Comparison of ENCODE assay signal across 13 cellular contexts in the genomic region with DNA sequence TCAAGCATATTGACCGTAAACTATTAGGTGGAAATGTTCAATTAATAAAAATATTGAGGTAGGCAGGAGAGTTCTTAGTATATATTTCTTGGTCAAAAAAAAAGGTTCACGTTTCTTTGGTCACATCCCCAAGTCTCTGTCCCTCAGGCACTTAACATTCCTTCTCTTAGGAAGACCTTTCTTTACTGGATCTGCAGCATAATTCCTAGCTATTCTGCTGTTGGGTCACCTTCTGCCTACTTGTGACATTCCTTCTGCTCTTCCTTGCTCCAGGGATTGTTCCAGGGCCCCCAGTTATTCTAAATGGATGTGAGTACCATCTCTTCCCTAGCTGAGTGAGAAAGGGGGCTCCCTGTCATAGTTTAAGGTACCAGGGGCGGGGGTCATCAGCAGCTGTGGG. TPM values are rescaled to one million over a fixed set of nuclear protein-coding genes. Genes with fewer than 3 reads are reported as not detected.
DNase-seq lines count a peak whose midpoint lies in the region.
"Had no signal": no experiment of that assay in that cellular context is flagged by ENCODE, and none has a peak within 500 bp of the region (broad histone marks: within the 10 kb centered on the region; RNA-seq: fewer than 3 reads in every experiment).

No MANE protein-coding gene starts in this region.

- H3K27ac Mint-ChIP-seq in activated naive CD4-positive, alpha-beta T cell treated with anti-CD3 and anti-CD28 coated beads, Interleukin-2, amount 50 U/mL, for 24 hours: peak overlapping the region; percentile 17

- no peaks in the 10 kb centered on the region for H3K27me3 Mint-ChIP-seq in activated naive CD4-positive, alpha-beta T cell treated with anti-CD3 and anti-CD28 coated beads, Interleukin-2, amount 50 U/mL, for 24 hours

- H3K4me1 ChIP-seq in adipocyte (ENCODE audit: control insufficient read depth, insufficient read depth, low read length) (peaks cover 66% of the 10 kb centered on the region), skeletal muscle satellite cell (ENCODE audit: control insufficient read depth, insufficient read depth, low read length) (peaks cover 50% of the 10 kb centered on the region)

- H3K36me3 Mint-ChIP-seq in activated naive CD4-positive, alpha-beta T cell treated with anti-CD3 and anti-CD28 coated beads, Interleukin-2, amount 50 U/mL, for 24 hours: peaks cover 10% of the 10 kb centered on the region

- peak overlapping the region; percentile 88 for H3K4me3 ChIP-seq in adipocyte (ENCODE audit: low read length)
- peak overlapping the region; percentile 96; the same call in 1 of the 2 replicates for H3K4me3 ChIP-seq in iPS-18c (ENCODE audit: insufficient read depth, low read depth, low read length)
- H3K4me3 ChIP-seq in skeletal muscle satellite cell (ENCODE audit: low read length): peak overlapping the region; percentile 95
- H3K4me3 ChIP-seq: skin epidermis, thyroid gland had no signal

- no peaks in the 10 kb centered on the region for H3K27me3 ChIP-seq in adipocyte (replicated peaks; ENCODE audit: control insufficient read depth, insufficient read depth, low read length)
- no peaks in the 10 kb centered on the region for H3K27me3 ChIP-seq in skeletal muscle satellite cell (ENCODE audit: control insufficient read depth, insufficient read depth, low read length)
- H3K27me3 ChIP-seq: thyroid gland had no signal

- H3K4me2 ChIP-seq in skeletal muscle satellite cell (ENCODE audit: low read length): peak overlapping the region; percentile 90

- peaks cover 84% of the 10 kb centered on the region for H3K4me1 Mint-ChIP-seq in activated naive CD4-positive, alpha-beta T cell treated with anti-CD3 and anti-CD28 coated beads, Interleukin-2, amount 50 U/mL, for 24 hours

- H3K9ac ChIP-seq in adipocyte (ENCODE audit: low read length) (peak overlapping the region; percentile 93), skeletal muscle satellite cell (ENCODE audit: low read depth, low read length) (no peak overlapping the region)

- H3K4me3 Mint-ChIP-seq in activated naive CD4-positive, alpha-beta T cell treated with anti-CD3 and anti-CD28 coated beads, Interleukin-2, amount 50 U/mL, for 24 hours: no peak overlapping the region

- no peaks in the 10 kb centered on the region for H3K36me3 ChIP-seq in adipocyte (ENCODE audit: control insufficient read depth, insufficient read depth, low read length, severe bottlenecking)
- no peaks in the 10 kb centered on the region for H3K36me3 ChIP-seq in skeletal muscle satellite cell (ENCODE audit: insufficient read depth, low read length)
- H3K36me3 ChIP-seq: thyroid gland had no signal

- no peak for DNase-seq in activated naive CD4-positive, alpha-beta T cell treated with anti-CD3 and anti-CD28 coated beads, Interleukin-2, amount 50 U/mL, for 16 hours
- DNase-seq in adipocyte (ENCODE audit: low read depth) (no peak), activated T-cell treated with anti-CD3 and anti-CD28 coated beads for 4 hours (no peak), NCI-H82 treated with DMSO at 0.1 percent for 48 hours (lab: John Stamatoyannopoulos, UW; ENCODE audit: unreplicated experiment) (no peak)
- DNase-seq in stimulated activated CD4-positive, alpha-beta T cell treated with anti-CD3 and anti-CD28 coated beads, Interleukin-4, amount 100 ng/mL, for 1 hour: no peak
- DNase-seq: 8988T; activated CD4-positive, alpha-beta T cell treated with anti-CD3 and anti-CD28 coated beads, Interleukin-2, amount 50 U/mL, for 4 hours; NCI-H1694; thyroid gland had no signal

- no peaks in the 10 kb centered on the region for H3K9me3 ChIP-seq in adipocyte (ENCODE audit: control insufficient read depth, low read length)
- no peaks in the 10 kb centered on the region for H3K9me3 ChIP-seq in iPS-18c (ENCODE audit: control insufficient read depth, insufficient read depth, low read length)
- H3K9me3 ChIP-seq in skeletal muscle satellite cell (replicated peaks; ENCODE audit: low read length): no peaks in the 10 kb centered on the region
- H3K9me3 ChIP-seq: thyroid gland had no signal

- peaks cover 7% of the 10 kb centered on the region for H3K9me3 Mint-ChIP-seq in activated naive CD4-positive, alpha-beta T cell treated with anti-CD3 and anti-CD28 coated beads, Interleukin-2, amount 50 U/mL, for 24 hours

RNA-seq across cellular contexts. Expression of a gene that starts 4.2 kb away (rescaled TPM):
- total RNA-seq in skeletal muscle satellite cell (2012; rRNA removed): 244 and 437 TPM in 2 replicates
